Comparison of ENCODE assay signal across 8 cellular contexts in genomic region chr11:113796663-113797259, GRCh38. TPM values are rescaled to one million over a fixed set of nuclear protein-coding genes. Genes with fewer than 3 reads are reported as not detected.
A peak's percentile ranks its signal among the peaks of the same experiment; 100 is the strongest.
DNase-seq lines count a peak whose midpoint lies in the region; ATAC-seq, FAIRE-seq and TF ChIP-seq lines count a peak whose summit lies in the region.

No MANE protein-coding gene starts in this region.

- dilution Hi-C loops in endothelial cell of umbilical vein (cut with MboI; ENCODE audit: extremely low pct_ligation_motif_present, low sequenced_read_pairs): no loop called here

- peaks cover 0 to 27% (median 0%) of the 10 kb centered on the region in 3 donors for H3K36me3 ChIP-seq in Peyer's patch
- peaks cover 2 to 5% of the 10 kb centered on the region in 2 experiments for H3K36me3 ChIP-seq in endothelial cell of umbilical vein (ENCODE audit: control insufficient read depth in 2 of 2, extremely low read depth in 1 of 2, insufficient read depth in 2 of 2, low read length in 2 of 2)

- H3K79me2 ChIP-seq in endothelial cell of umbilical vein (ENCODE audit: control insufficient read depth, insufficient read depth, low read length): no peaks in the 10 kb centered on the region

- H3K27me3 ChIP-seq in Peyer's patch: no peaks in the 10 kb centered on the region
- H3K27me3 ChIP-seq in endothelial cell of umbilical vein (ENCODE audit: control insufficient read depth in 2 of 2, insufficient read depth in 2 of 2, low read length in 2 of 2): no peaks in the 10 kb centered on the region

- ATAC-seq in GM18868 (IDR thresholded peaks at IDR 0.05; ENCODE audit: unreplicated experiment) (peak; percentile 72), HG02759 (IDR thresholded peaks at IDR 0.05; ENCODE audit: unreplicated experiment) (no peak)

- H2AFZ ChIP-seq in endothelial cell of umbilical vein (ENCODE audit: low read depth, low read length): no peak overlapping the region

- H3K9me3 ChIP-seq in Peyer's patch (no peaks in the 10 kb centered on the region), endothelial cell of umbilical vein (replicated peaks; ENCODE audit: control insufficient read depth, insufficient read depth, low read length) (no peaks in the 10 kb centered on the region)

- H3K27ac ChIP-seq in Peyer's patch (no peak overlapping the region), endothelial cell of umbilical vein (ENCODE audit: insufficient read depth, low read depth, low read length) (no peak overlapping the region)

- intact Hi-C loops in endothelial cell of umbilical vein (cut with micrococcal nuclease): loop anchor here (1.0 kb wide), 1 partner anchor 491 kb away; no protein-coding TSS in a partner anchor

- FAIRE-seq in endothelial cell of umbilical vein (lab: Jason Lieb, UNC): no peak

- CTCF ChIA-PET in endothelial cell of umbilical vein (lab: Charles Lee): interaction anchor here (0.6 to 2.7 kb wide), 21 partner anchors 9 to 498 kb away, joined by 3 to 32 read pairs (median 4); partner anchors contain the start of genes CLDN25 and ZW10

- POLR2A ChIA-PET in endothelial cell of umbilical vein (lab: Charles Lee): no interaction called here

- H3K4me1 ChIP-seq in Peyer's patch (no peaks in the 10 kb centered on the region), endothelial cell of umbilical vein (ENCODE audit: control insufficient read depth, extremely low read depth, insufficient read depth, low read length) (no peaks in the 10 kb centered on the region)

- no peaks in the 10 kb centered on the region for H4K20me1 ChIP-seq in endothelial cell of umbilical vein (replicated peaks; ENCODE audit: control insufficient read depth, extremely low read depth, insufficient read depth, low read length)

- no peak overlapping the region for H3K4me3 ChIP-seq in Jurkat, Clone E6-1 (ENCODE audit: low read length)
- H3K4me3 ChIP-seq in Peyer's patch (no peak overlapping the region), endothelial cell of umbilical vein (replicated peaks in 1 of 3; ENCODE audit: insufficient read depth in 1 of 3, low read depth in 1 of 3, low read length in 3 of 3) (no peak overlapping the region)

- TF ChIP-seq POLR2A in Peyer's patch (IDR thresholded peaks at IDR 0.05) (no peak), endothelial cell of umbilical vein (IDR thresholded peaks at IDR 0.05; ENCODE audit: low read depth, low read length) (no peak)

- peak; percentile 15 for DNase-seq in COLO668 (lab: John Stamatoyannopoulos, UW; ENCODE audit: unreplicated experiment)
- DNase-seq in Jurkat, Clone E6-1 (ENCODE audit: low read depth, low spot score): peak; percentile 28
- DNase-seq in Peyer's patch: no peak
- DNase-seq in endothelial cell of umbilical vein (ENCODE audit: low read depth, low spot score): peak; percentile 49
- peak; percentile 44 for DNase-seq in mucosa of gallbladder (ENCODE audit: low spot score)
- DNase-seq in stimulated activated CD4-positive, alpha-beta T cell treated with anti-CD3 and anti-CD28 coated beads, Interleukin-1b, Interleukin-23, amount 100 ng/mL, for 48 hours: no peak

- no peak overlapping the region for H3K9ac ChIP-seq in endothelial cell of umbilical vein (replicated peaks; ENCODE audit: extremely low read depth, insufficient read depth, low read length)

- TF ChIP-seq CTCF in Peyer's patch (IDR thresholded peaks at IDR 0.05) (peak; percentile 24 to 59 (median 50)), endothelial cell of umbilical vein (IDR thresholded peaks at IDR 0.05; ENCODE audit: extremely low read depth in 1 of 2, insufficient read depth in 1 of 2, low read depth in 1 of 2, low read length in 2 of 2) (peak; percentile 45 to 62)

- no peak overlapping the region for H3K4me2 ChIP-seq in endothelial cell of umbilical vein (ENCODE audit: insufficient read depth, low read length)

- H3K9me1 ChIP-seq in endothelial cell of umbilical vein (replicated peaks; ENCODE audit: control insufficient read depth, extremely low read depth, insufficient read depth, low read length): no peaks in the 10 kb centered on the region

- no TSS peak for BruUV-seq in endothelial cell of umbilical vein (replicated peaks; lab: Mats Ljungman, UMichigan)

TF ChIP-seq in endothelial cell of umbilical vein, 7 proteins besides CTCF, POLR2A, EP300 and RAD21:
- TF ChIP-seq FOS (IDR thresholded peaks at IDR 0.05; ENCODE audit: borderline replicate concordance, insufficient read depth, low read length) (no peak), GATA2 (IDR thresholded peaks at IDR 0.05; ENCODE audit: insufficient read depth, insufficient read length, low read depth, low read length) (no peak), EZH2 (IDR thresholded peaks at IDR 0.05; ENCODE audit: borderline replicate concordance, low read depth, low read length, severe bottlenecking) (no peak), MYC (IDR thresholded peaks at IDR 0.05; ENCODE audit: low read depth, low read length) (no peak), MAX (IDR thresholded peaks at IDR 0.05; ENCODE audit: insufficient read depth, insufficient read length) (no peak), POLR2AphosphoS5 (IDR thresholded peaks at IDR 0.05; ENCODE audit: insufficient read depth, low read depth, low read length) (no peak), JUN (IDR thresholded peaks at IDR 0.05; ENCODE audit: borderline replicate concordance, insufficient read depth, insufficient read length, low read depth) (no peak)

RNA-seq across cellular contexts. Expression of gene CLDN25, which starts 17.2 kb away (rescaled TPM):
- not detected for polyA plus RNA-seq in Jurkat, Clone E6-1 (2012; ENCODE audit: insufficient read depth, insufficient read length)
- total RNA-seq in Peyer's patch (not detected), endothelial cell of umbilical vein (not detected in 2 replicates), mucosa of gallbladder (not detected)
- polyA plus RNA-seq in endothelial cell of umbilical vein: not detected in 2 replicates
- not detected in 2 replicates for polyA plus RNA-seq in endothelial cell of umbilical vein (2011; cell fraction: cytosol; rRNA removed)
- polyA plus RNA-seq in endothelial cell of umbilical vein (2011; cell fraction: nucleus; rRNA removed): not detected in 2 replicates
- not detected in 2 replicates for polyA plus RNA-seq in endothelial cell of umbilical vein (2012)
- polyA minus RNA-seq in endothelial cell of umbilical vein: not detected in 2 replicates
- not detected for polyA minus RNA-seq in endothelial cell of umbilical vein (2011; cell fraction: cytosol; rRNA and poly(A)+ RNA removed)
- polyA minus RNA-seq in endothelial cell of umbilical vein (2011; cell fraction: nucleus; rRNA and poly(A)+ RNA removed): not detected in 2 replicates

RNA-seq across cellular contexts. Expression of gene ZW10, which starts 23.3 kb away (rescaled TPM):
- polyA plus RNA-seq in Jurkat, Clone E6-1 (2012; ENCODE audit: insufficient read depth, insufficient read length): 33.2 TPM
- 10 to 100 TPM in 2 of 4 donors, 1 to 10 TPM in 2; 8.7 to 25.6 (median 9.7) TPM for total RNA-seq in Peyer's patch
- total RNA-seq in endothelial cell of umbilical vein: 22.1 and 22.9 TPM in 2 replicates
- 6.4 and 7.5 TPM in 2 replicates for polyA plus RNA-seq in endothelial cell of umbilical vein
- polyA plus RNA-seq in endothelial cell of umbilical vein (2011; cell fraction: cytosol; rRNA removed): 12.4 TPM in 2 replicates
- polyA plus RNA-seq in endothelial cell of umbilical vein (2011; cell fraction: nucleus; rRNA removed): 11.2 and 13.0 TPM in 2 replicates
- 17.0 and 24.8 TPM in 2 replicates for polyA plus RNA-seq in endothelial cell of umbilical vein (2012)
- polyA minus RNA-seq in endothelial cell of umbilical vein: 14.8 and 14.9 TPM in 2 replicates
- 13.6 TPM for polyA minus RNA-seq in endothelial cell of umbilical vein (2011; cell fraction: cytosol; rRNA and poly(A)+ RNA removed)
- polyA minus RNA-seq in endothelial cell of umbilical vein (2011; cell fraction: nucleus; rRNA and poly(A)+ RNA removed): 15.1 and 18.4 TPM in 2 replicates
- 10.3 TPM for total RNA-seq in mucosa of gallbladder

Comparison
In these comparisons a context has a peak if more than half of its experiments do, and no peak if none do; other contexts are left out.
1. DNase-seq: peak in COLO668 (single experiment), Jurkat, Clone E6-1 (single experiment), endothelial cell of umbilical vein (single experiment) and mucosa of gallbladder (single experiment); none in Peyer's patch (0 of 3) and stimulated activated CD4-positive, alpha-beta T cell treated with anti-CD3 and anti-CD28 coated beads, Interleukin-1b, Interleukin-23, amount 100 ng/mL, for 48 hours (single experiment).